ENCODE assay signal across 24 cellular contexts in the genomic region with DNA sequence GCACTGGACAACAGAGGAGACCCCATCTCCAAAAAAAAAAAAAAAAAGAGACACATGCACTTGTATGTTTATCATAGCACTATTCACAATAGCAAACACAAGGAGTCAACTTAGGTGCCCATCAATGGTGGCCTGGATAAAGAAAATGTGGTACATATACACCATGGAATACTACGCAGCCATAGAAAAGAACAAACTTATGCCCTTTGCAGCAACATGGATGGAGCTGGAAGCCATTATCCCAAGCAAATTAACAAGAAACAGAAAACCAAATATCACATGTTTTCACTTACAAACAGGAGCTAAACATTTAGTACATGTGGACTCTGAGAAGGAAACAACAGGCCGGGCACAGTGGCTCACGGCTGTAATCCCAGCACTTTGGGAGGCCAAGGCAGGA.
DNase-seq lines count a peak whose midpoint lies in the region; ATAC-seq, FAIRE-seq and TF ChIP-seq lines count a peak whose summit lies in the region.
"Had no signal": no experiment of that assay in that cellular context is flagged by ENCODE, and none has a peak within 500 bp of the region (broad histone marks: within the 10 kb centered on the region; RNA-seq: fewer than 3 reads in every experiment).

No MANE protein-coding gene starts in this region.

- TF ChIP-seq RAD21 in K562 (CRISPR knock-in tag; conservative IDR thresholded peaks at IDR 0.05 in 1 of 2, IDR thresholded peaks at IDR 0.05 in 1 of 2): no peak

- TF ChIP-seq CTCF in HEK293 (tag by site-specific recombination; IDR thresholded peaks at IDR 0.05): no peak
- TF ChIP-seq CTCF in K562 (IDR thresholded peaks at IDR 0.05 in 2 of 3, conservative IDR thresholded peaks at IDR 0.05 in 1 of 3; ENCODE audit: insufficient read depth in 2 of 3, low read depth in 1 of 3, low read length in 3 of 3): no peak
- no peak for TF ChIP-seq CTCF in lower lobe of right lung (IDR thresholded peaks at IDR 0.05)

- peak; percentile 58 for FAIRE-seq in GM19239 (lab: Jason Lieb, UNC)
- no peak for FAIRE-seq in K562 (lab: Jason Lieb, UNC)
- FAIRE-seq: A204.1, GM12878, GM12892, GM18507 had no signal

- in situ Hi-C loops in K562 (cut with MboI): no loop called here

- H3K4me1 ChIP-seq in HEK293 (ENCODE audit: control insufficient read depth, insufficient read depth, low read length) (no peaks in the 10 kb centered on the region), K562 (replicated peaks in 1 of 2; ENCODE audit: control insufficient read depth in 2 of 2, insufficient read depth in 2 of 2, low read length in 2 of 2) (no peaks in the 10 kb centered on the region), lower lobe of right lung (no peaks in the 10 kb centered on the region)
- H3K4me1 ChIP-seq: BE2C, BLaER1 had no signal

- intact Hi-C loops in K562 (cut with micrococcal nuclease): no loop called here
- intact Hi-C loops in lower lobe of right lung (cut with DNase I): no loop called here

- H3K79me2 ChIP-seq in K562 (ENCODE audit: control insufficient read depth, insufficient read depth, low read length): no peaks in the 10 kb centered on the region

- H3K27me3 ChIP-seq in K562 (ENCODE audit: control insufficient read depth in 2 of 2, insufficient read depth in 2 of 2, low read length in 2 of 2): no peaks in the 10 kb centered on the region
- no peaks in the 10 kb centered on the region for H3K27me3 ChIP-seq in lower lobe of right lung (ENCODE audit: low read depth)
- H3K27me3 ChIP-seq: BE2C, BLaER1 had no signal

- ATAC-seq in K562: no peak
- no peak for ATAC-seq in lower lobe of right lung
- no peak for ATAC-seq in HG03378 (IDR thresholded peaks at IDR 0.05; ENCODE audit: unreplicated experiment)

- H3K36me3 ChIP-seq in HEK293 (ENCODE audit: control insufficient read depth in 2 of 2, insufficient read depth in 1 of 2, low read length in 2 of 2): no peaks in the 10 kb centered on the region; a peak in 1 of 3 replicates
- H3K36me3 ChIP-seq in K562 (ENCODE audit: control insufficient read depth, insufficient read depth, low read length): peaks cover 2% of the 10 kb centered on the region; the same call in 1 of the 3 replicates
- no peaks in the 10 kb centered on the region for H3K36me3 ChIP-seq in lower lobe of right lung
- H3K36me3 ChIP-seq: BE2C had no signal

- H3K4me3 ChIP-seq in HEK293 (ENCODE audit: low read depth, low read length) (no peak overlapping the region), K562 (no peak overlapping the region), lower lobe of right lung (no peak overlapping the region)
- H3K4me3 ChIP-seq: BLaER1, GM12878 had no signal

- no peak overlapping the region for H2AFZ ChIP-seq in K562 (ENCODE audit: low read depth, low read length)

- no peaks in the 10 kb centered on the region for H3K9me3 ChIP-seq in HEK293 (ENCODE audit: control insufficient read depth, insufficient read depth, low read depth, low read length)
- H3K9me3 ChIP-seq in K562 (replicated peaks; ENCODE audit: control insufficient read depth, insufficient read depth, low read depth, low read length): no peaks in the 10 kb centered on the region
- H3K9me3 ChIP-seq in lower lobe of right lung: no peaks in the 10 kb centered on the region
- H3K9me3 ChIP-seq: BE2C had no signal

- TF ChIP-seq EP300 in K562 (IDR thresholded peaks at IDR 0.05; ENCODE audit: low read length): no peak

- no peak overlapping the region for H3K4me2 ChIP-seq in K562 (ENCODE audit: insufficient read depth, low read length)
- H3K4me2 ChIP-seq: BLaER1 had no signal

- H3K27ac ChIP-seq in HEK293 (ENCODE audit: extremely low read depth, low read depth, low read length) (no peak overlapping the region), K562 (ENCODE audit: extremely low read depth, low read depth, low read length) (no peak overlapping the region), lower lobe of right lung (no peak overlapping the region)
- H3K27ac ChIP-seq: BLaER1 had no signal

- CTCF ChIA-PET in HEK293 (lab: Yijun Ruan, JAX): no interaction called here
- CTCF ChIA-PET in K562 (lab: Yijun Ruan, JAX; ENCODE audit: low intra/inter-chr PET ratio): no interaction called here

- WGBS in K562 (ENCODE audit: insufficient coverage, low coverage, missing lambda C conversion rate): 94% methylated on average over 3 of the region's 3 CpGs

- TF ChIP-seq POLR2A in K562 (conservative IDR thresholded peaks at IDR 0.05): no peak

- no peak for DNase-seq in GM19239 (ENCODE audit: insufficient read length, low spot score)
- DNase-seq in K562 (ENCODE audit: extremely low read depth in 1 of 4, low spot score in 3 of 4): no peak
- no peak for DNase-seq in lower lobe of right lung
- DNase-seq: 8988T; ACHN; BE2C; C1 segment of cervical spinal cord; CD4-positive, alpha-beta memory T cell; CD8-positive, alpha-beta memory T cell; COR-L47; DMS 273 treated with DMSO at 0.1 percent for 48 hours; DMS153; DMS53; DMS79; DND-41; EL; GDM1 had no signal

- no peaks in the 10 kb centered on the region for H3K9me1 ChIP-seq in K562 (ENCODE audit: control insufficient read depth, insufficient read depth, low read length)

- BruUV-seq in K562 (replicated peaks; lab: Mats Ljungman, UMichigan): no TSS peak

- no peaks in the 10 kb centered on the region for H4K20me1 ChIP-seq in K562 (replicated peaks; ENCODE audit: control insufficient read depth, insufficient read depth, low read length)
- H4K20me1 ChIP-seq: BLaER1 had no signal

- POLR2A ChIA-PET in HEK293 (lab: Yijun Ruan, JAX) (no interaction called here), K562 (lab: Yijun Ruan, JAX) (no interaction called here)

- no peak overlapping the region for H3K9ac ChIP-seq in K562 (ENCODE audit: insufficient read depth in 1 of 2, low read depth in 2 of 2, low read length in 2 of 2)
- H3K9ac ChIP-seq: BLaER1 had no signal

TF ChIP-seq in HEK293, 187 proteins besides CTCF, POLR2A, EP300 and RAD21:
- TF ChIP-seq ZNF146 (tag by site-specific recombination; IDR thresholded peaks at IDR 0.05) (peak; percentile 57; the same call in 1 of the 2 replicates), ZNF571 (tag by site-specific recombination; IDR thresholded peaks at IDR 0.05) (no peak), ZNF324 (tag by site-specific recombination; IDR thresholded peaks at IDR 0.05) (no peak)

TF ChIP-seq in K562, 482 proteins besides CTCF, POLR2A, EP300 and RAD21:
- TF ChIP-seq ADNP (tag; IDR thresholded peaks at IDR 0.05): no peak
- TF ChIP-seq ZNF175 (CRISPR knock-in tag; IDR thresholded peaks at IDR 0.05; ENCODE audit: low read depth): no peak
- TF ChIP-seq WHSC1 (IDR thresholded peaks at IDR 0.05; ENCODE audit: low read length): no peak
- no peak for TF ChIP-seq HMG20B (CRISPR knock-in tag; IDR thresholded peaks at IDR 0.05)
- peak; percentile 54 for TF ChIP-seq ZNF146 (CRISPR knock-in tag; IDR thresholded peaks at IDR 0.05; ENCODE audit: unreplicated experiment)
- TF ChIP-seq, protein P1, sequence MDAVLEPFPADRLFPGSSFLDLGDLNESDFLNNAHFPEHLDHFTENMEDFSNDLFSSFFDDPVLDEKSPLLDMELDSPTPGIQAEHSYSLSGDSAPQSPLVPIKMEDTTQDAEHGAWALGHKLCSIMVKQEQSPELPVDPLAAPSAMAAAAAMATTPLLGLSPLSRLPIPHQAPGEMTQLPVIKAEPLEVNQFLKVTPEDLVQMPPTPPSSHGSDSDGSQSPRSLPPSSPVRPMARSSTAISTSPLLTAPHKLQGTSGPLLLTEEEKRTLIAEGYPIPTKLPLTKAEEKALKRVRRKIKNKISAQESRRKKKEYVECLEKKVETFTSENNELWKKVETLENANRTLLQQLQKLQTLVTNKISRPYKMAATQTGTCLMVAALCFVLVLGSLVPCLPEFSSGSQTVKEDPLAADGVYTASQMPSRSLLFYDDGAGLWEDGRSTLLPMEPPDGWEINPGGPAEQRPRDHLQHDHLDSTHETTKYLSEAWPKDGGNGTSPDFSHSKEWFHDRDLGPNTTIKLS (IDR thresholded peaks at IDR 0.05; ENCODE audit: borderline replicate concordance, low read depth): no peak
- TF ChIP-seq, protein P2, sequence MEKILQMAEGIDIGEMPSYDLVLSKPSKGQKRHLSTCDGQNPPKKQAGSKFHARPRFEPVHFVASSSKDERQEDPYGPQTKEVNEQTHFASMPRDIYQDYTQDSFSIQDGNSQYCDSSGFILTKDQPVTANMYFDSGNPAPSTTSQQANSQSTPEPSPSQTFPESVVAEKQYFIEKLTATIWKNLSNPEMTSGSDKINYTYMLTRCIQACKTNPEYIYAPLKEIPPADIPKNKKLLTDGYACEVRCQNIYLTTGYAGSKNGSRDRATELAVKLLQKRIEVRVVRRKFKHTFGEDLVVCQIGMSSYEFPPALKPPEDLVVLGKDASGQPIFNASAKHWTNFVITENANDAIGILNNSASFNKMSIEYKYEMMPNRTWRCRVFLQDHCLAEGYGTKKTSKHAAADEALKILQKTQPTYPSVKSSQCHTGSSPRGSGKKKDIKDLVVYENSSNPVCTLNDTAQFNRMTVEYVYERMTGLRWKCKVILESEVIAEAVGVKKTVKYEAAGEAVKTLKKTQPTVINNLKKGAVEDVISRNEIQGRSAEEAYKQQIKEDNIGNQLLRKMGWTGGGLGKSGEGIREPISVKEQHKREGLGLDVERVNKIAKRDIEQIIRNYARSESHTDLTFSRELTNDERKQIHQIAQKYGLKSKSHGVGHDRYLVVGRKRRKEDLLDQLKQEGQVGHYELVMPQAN (IDR thresholded peaks at IDR 0.05; ENCODE audit: borderline replicate concordance): no peak
- TF ChIP-seq, protein P3, sequence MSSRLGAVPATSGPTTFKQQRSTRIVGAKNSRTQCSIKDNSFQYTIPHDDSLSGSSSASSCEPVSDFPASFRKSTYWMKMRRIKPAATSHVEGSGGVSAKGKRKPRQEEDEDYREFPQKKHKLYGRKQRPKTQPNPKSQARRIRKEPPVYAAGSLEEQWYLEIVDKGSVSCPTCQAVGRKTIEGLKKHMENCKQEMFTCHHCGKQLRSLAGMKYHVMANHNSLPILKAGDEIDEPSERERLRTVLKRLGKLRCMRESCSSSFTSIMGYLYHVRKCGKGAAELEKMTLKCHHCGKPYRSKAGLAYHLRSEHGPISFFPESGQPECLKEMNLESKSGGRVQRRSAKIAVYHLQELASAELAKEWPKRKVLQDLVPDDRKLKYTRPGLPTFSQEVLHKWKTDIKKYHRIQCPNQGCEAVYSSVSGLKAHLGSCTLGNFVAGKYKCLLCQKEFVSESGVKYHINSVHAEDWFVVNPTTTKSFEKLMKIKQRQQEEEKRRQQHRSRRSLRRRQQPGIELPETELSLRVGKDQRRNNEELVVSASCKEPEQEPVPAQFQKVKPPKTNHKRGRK (tag; IDR thresholded peaks at IDR 0.05): no peak
- TF ChIP-seq ZBTB17 (CRISPR knock-in tag; IDR thresholded peaks at IDR 0.05): no peak
